ENCODE assay signal across 19 cellular contexts in genomic region chr9:79734989-79735779, GRCh38.
DNase-seq lines count a peak whose midpoint lies in the region; ATAC-seq and TF ChIP-seq lines count a peak whose summit lies in the region.
"Had no signal": no experiment of that assay in that cellular context is flagged by ENCODE, and none has a peak within 500 bp of the region (broad histone marks: within the 10 kb centered on the region; RNA-seq: fewer than 3 reads in every experiment).

No MANE protein-coding gene starts in this region.

- H3K36me3 Mint-ChIP-seq in HFFc6 (ENCODE audit: low read depth), result peaks cover 41% of the 10 kb centered on the region

- H3K9me3 Mint-ChIP-seq in HFFc6, result peaks cover 28% of the 10 kb centered on the region

- intact Hi-C loops in Right ventricle myocardium superior (cut with DNase I), result no loop called here
- intact Hi-C loops in right cardiac atrium (cut with DNase I), result no loop called here

- peak overlapping the region; percentile 3; the same call in 1 of the 2 replicates for H3K4me3 Mint-ChIP-seq in HFFc6
- H3K4me3 Mint-ChIP-seq: B cell; CD4-positive, alpha-beta T cell had no signal

- 53% methylated on average over 3 of the region's 3 CpGs for WGBS in right cardiac atrium

- peaks cover 66% of the 10 kb centered on the region for H3K27me3 Mint-ChIP-seq in HFFc6 (ENCODE audit: insufficient read depth)
- H3K27me3 Mint-ChIP-seq: B cell; CD4-positive, alpha-beta T cell had no signal

- H3K4me3 ChIP-seq in right cardiac atrium (ENCODE audit: low read length), result no peak overlapping the region
- no peak overlapping the region for H3K4me3 ChIP-seq in fibroblast of villous mesenchyme (ENCODE audit: low read depth, low read length)
- H3K4me3 ChIP-seq: K562 had no signal

- no peak overlapping the region for H3K27ac ChIP-seq in right cardiac atrium (ENCODE audit: low read length)

- ATAC-seq in Right ventricle myocardium superior (ENCODE audit: poor library complexity), result peak; percentile 38
- ATAC-seq in right cardiac atrium, result no peak
- ATAC-seq in GM21717 (IDR thresholded peaks at IDR 0.05; ENCODE audit: unreplicated experiment), result no peak
- no peak for ATAC-seq in GM19463 (IDR thresholded peaks at IDR 0.05; ENCODE audit: unreplicated experiment)
- ATAC-seq in GM19395 (IDR thresholded peaks at IDR 0.05; ENCODE audit: unreplicated experiment), result no peak
- ATAC-seq: HCT116, K562, Panc1, Right ventricle myocardium inferior had no signal

- H3K4me1 Mint-ChIP-seq in HFFc6 (ENCODE audit: low read depth), result peaks cover 25% of the 10 kb centered on the region; the same call in 1 of the 2 replicates

- TF ChIP-seq CTCF in HFFc6 (IDR thresholded peaks at IDR 0.05) (no peak), fibroblast of villous mesenchyme (IDR thresholded peaks at IDR 0.05; ENCODE audit: insufficient read depth, low read depth, low read length) (no peak)

- peak overlapping the region; percentile 49; the same call in 1 of the 2 replicates for H3K27ac Mint-ChIP-seq in HFFc6
- H3K27ac Mint-ChIP-seq: B cell; CD4-positive, alpha-beta T cell had no signal

- no peaks in the 10 kb centered on the region for H3K9me3 ChIP-seq in right cardiac atrium (ENCODE audit: control insufficient read depth, low read length)

- DNase-seq in Right ventricle myocardium superior (no peak), right cardiac atrium (no peak), HFFc6 (no peak), fibroblast of villous mesenchyme (ENCODE audit: low read depth) (peak; percentile 17), T1000 (lab: John Stamatoyannopoulos, UW) (no peak)
- DNase-seq: Calu3; CD4-positive, alpha-beta T cell; NCI-H1105; NCI-H187; NCI-H2171; NCI-H774 had no signal

- H3K27me3 ChIP-seq in right cardiac atrium (ENCODE audit: control insufficient read depth, insufficient read depth), result no peaks in the 10 kb centered on the region

- no peaks in the 10 kb centered on the region for H3K4me1 ChIP-seq in right cardiac atrium (ENCODE audit: control insufficient read depth, insufficient read depth, low read length)
